2 cellular contexts compared by ENCODE assay signal in the genomic region with DNA sequence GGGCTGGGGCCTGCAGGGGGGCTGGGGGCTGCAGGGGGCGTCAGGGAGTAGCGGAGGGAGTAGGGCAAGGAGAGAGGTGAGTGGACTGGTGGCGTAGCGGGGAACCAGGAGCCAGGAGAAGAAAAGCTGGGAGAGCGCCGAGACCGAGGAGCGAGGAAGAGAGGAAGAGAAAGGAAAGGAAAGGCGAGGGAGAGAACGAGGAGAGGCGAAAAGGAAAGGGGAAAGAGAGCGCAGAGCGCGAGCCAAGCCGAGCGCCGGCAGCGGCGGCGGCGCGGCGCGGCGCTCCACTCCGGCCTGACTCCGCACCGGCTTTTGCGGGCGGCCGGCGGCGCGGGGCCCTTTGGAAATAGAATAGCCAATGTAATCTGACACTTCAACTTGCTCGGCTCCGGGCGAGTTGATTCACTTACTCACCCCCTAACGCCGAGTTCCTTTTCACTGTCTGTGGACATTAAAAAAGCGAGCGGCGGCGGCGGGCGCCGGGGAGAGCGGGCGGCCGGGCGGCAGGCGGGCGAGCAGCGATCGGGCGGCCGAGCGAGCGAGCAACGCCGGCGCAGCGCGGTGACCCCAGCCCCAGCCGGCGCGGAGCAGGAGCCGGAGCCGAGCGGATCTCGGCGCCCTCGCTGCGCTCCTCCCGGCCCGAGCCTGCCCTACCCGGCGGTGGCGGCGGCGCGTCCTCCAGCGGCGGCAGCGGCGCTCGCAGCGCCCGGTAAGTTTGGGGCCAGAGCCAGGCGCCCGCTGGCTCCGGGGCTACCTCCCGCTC.
TF ChIP-seq lines count a peak whose summit lies in the region.

A gene with protein sequence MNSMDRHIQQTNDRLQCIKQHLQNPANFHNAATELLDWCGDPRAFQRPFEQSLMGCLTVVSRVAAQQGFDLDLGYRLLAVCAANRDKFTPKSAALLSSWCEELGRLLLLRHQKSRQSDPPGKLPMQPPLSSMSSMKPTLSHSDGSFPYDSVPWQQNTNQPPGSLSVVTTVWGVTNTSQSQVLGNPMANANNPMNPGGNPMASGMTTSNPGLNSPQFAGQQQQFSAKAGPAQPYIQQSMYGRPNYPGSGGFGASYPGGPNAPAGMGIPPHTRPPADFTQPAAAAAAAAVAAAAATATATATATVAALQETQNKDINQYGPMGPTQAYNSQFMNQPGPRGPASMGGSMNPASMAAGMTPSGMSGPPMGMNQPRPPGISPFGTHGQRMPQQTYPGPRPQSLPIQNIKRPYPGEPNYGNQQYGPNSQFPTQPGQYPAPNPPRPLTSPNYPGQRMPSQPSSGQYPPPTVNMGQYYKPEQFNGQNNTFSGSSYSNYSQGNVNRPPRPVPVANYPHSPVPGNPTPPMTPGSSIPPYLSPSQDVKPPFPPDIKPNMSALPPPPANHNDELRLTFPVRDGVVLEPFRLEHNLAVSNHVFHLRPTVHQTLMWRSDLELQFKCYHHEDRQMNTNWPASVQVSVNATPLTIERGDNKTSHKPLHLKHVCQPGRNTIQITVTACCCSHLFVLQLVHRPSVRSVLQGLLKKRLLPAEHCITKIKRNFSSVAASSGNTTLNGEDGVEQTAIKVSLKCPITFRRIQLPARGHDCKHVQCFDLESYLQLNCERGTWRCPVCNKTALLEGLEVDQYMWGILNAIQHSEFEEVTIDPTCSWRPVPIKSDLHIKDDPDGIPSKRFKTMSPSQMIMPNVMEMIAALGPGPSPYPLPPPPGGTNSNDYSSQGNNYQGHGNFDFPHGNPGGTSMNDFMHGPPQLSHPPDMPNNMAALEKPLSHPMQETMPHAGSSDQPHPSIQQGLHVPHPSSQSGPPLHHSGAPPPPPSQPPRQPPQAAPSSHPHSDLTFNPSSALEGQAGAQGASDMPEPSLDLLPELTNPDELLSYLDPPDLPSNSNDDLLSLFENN (plus strand): TSS at position 405 of the 763 bp plus-strand sequence. CDS start 132,667 bp downstream, outside the sequence.

TF ChIP-seq in HEK293, 187 proteins besides CTCF, POLR2A, EP300 and RAD21 (continued from another document and continues in another):
- TF ChIP-seq, protein P1, sequence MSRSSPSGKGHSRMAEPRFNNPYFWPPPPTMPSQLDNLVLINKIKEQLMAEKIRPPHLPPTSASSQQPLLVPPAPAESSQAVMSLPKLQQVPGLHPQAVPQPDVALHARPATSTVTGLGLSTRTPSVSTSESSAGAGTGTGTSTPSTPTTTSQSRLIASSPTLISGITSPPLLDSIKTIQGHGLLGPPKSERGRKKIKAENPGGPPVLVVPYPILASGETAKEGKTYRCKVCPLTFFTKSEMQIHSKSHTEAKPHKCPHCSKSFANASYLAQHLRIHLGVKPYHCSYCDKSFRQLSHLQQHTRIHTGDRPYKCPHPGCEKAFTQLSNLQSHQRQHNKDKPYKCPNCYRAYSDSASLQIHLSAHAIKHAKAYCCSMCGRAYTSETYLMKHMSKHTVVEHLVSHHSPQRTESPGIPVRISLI (tag by site-specific recombination; IDR thresholded peaks at IDR 0.05) = no peak
- TF ChIP-seq ZNF155 (tag by site-specific recombination; IDR thresholded peaks at IDR 0.05) (no peak), ZNF548 (tag by site-specific recombination; IDR thresholded peaks at IDR 0.05) (no peak), ZNF426 (tag by site-specific recombination; IDR thresholded peaks at IDR 0.05) (no peak), ZBTB48 (tag by site-specific recombination; IDR thresholded peaks at IDR 0.05) (0 out of 2 replicates have a peak, but pooled peaks have one; percentile 27), ZNF529 (tag by site-specific recombination; IDR thresholded peaks at IDR 0.05; ENCODE audit: insufficient replicate concordance) (no peak), ZNF341 (tag by site-specific recombination; IDR thresholded peaks at IDR 0.05; ENCODE audit: low read depth) (peak; percentile 87), GLIS1 (tag by site-specific recombination; IDR thresholded peaks at IDR 0.05) (peak; percentile 35; the same call in 1 of the 2 replicates), RBAK (tag by site-specific recombination; IDR thresholded peaks at IDR 0.05) (no peak), ZNF776 (tag by site-specific recombination; IDR thresholded peaks at IDR 0.05; ENCODE audit: borderline replicate concordance) (no peak), ZNF292 (tag by site-specific recombination; IDR thresholded peaks at IDR 0.05; ENCODE audit: borderline replicate concordance, low read depth) (no peak), SP7 (tag by site-specific recombination; IDR thresholded peaks at IDR 0.05) (no peak), ZNF670 (tag by site-specific recombination; IDR thresholded peaks at IDR 0.05; ENCODE audit: low read depth) (no peak), ZBTB17 (tag by site-specific recombination; IDR thresholded peaks at IDR 0.05) (peak; percentile 99), TCF7L2 (IDR thresholded peaks at IDR 0.05; ENCODE audit: borderline replicate concordance, low read depth, low read length) (peak; percentile 99), ZNF510 (tag by site-specific recombination; IDR thresholded peaks at IDR 0.05; ENCODE audit: insufficient replicate concordance) (no peak), KLF1 (tag by site-specific recombination; IDR thresholded peaks at IDR 0.05) (no peak), ZNF558 (tag by site-specific recombination; IDR thresholded peaks at IDR 0.05) (no peak), ZNF785 (tag by site-specific recombination; IDR thresholded peaks at IDR 0.05) (no peak), ZSCAN30 (tag by site-specific recombination; IDR thresholded peaks at IDR 0.05) (peak; percentile 73), ZEB2 (tag by site-specific recombination; IDR thresholded peaks at IDR 0.05) (peak; percentile 54; the same call in 1 of the 2 replicates)
- TF ChIP-seq, protein P2, sequence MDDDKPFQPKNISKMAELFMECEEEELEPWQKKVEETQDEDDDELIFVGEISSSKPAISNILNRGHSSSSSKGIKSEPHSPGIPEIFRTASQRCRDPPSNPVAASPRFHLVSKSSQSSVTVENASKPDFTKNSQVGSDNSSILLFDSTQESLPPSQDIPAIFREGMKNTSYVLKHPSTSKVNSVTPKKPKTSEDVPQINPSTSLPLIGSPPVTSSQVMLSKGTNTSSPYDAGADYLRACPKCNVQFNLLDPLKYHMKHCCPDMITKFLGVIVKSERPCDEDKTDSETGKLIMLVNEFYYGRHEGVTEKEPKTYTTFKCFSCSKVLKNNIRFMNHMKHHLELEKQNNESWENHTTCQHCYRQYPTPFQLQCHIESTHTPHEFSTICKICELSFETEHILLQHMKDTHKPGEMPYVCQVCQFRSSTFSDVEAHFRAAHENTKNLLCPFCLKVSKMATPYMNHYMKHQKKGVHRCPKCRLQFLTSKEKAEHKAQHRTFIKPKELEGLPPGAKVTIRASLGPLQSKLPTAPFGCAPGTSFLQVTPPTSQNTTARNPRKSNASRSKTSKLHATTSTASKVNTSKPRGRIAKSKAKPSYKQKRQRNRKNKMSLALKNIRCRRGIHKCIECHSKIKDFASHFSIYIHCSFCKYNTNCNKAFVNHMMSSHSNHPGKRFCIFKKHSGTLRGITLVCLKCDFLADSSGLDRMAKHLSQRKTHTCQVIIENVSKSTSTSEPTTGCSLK (tag by site-specific recombination; IDR thresholded peaks at IDR 0.05) = no peak
- TF ChIP-seq, protein P3, sequence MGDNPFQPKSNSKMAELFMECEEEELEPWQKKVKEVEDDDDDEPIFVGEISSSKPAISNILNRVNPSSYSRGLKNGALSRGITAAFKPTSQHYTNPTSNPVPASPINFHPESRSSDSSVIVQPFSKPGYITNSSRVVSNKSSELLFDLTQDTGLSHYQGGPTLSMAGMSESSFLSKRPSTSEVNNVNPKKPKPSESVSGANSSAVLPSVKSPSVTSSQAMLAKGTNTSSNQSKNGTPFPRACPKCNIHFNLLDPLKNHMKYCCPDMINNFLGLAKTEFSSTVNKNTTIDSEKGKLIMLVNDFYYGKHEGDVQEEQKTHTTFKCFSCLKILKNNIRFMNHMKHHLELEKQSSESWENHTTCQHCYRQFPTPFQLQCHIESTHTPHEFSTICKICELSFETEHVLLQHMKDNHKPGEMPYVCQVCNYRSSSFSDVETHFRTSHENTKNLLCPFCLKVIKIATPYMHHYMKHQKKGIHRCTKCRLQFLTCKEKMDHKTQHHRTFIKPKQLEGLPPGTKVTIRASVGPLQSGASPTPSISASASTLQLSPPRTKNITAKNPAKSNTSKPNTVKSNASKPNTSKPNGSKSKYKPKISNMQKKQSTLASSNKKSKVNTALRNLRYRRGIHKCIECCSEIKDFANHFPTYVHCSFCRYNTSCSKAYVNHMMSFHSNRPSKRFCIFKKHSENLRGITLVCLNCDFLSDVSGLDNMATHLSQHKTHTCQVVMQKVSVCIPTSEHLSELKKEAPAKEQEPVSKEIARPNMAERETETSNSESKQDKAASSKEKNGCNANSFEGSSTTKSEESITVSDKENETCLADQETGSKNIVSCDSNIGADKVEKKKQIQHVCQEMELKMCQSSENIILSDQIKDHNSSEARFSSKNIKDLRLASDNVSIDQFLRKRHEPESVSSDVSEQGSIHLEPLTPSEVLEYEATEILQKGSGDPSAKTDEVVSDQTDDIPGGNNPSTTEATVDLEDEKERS (tag by site-specific recombination; IDR thresholded peaks at IDR 0.05) = no peak

TF ChIP-seq in SK-N-SH treated with all-trans-retinoic acid at 6 μM for 48 hours, 23 proteins besides CTCF, POLR2A, EP300 and RAD21 (continued from another document):
- TF ChIP-seq TCF4 (CRISPR knock-in tag; IDR thresholded peaks at IDR 0.05; ENCODE audit: borderline replicate concordance) (no peak), ZNF565 (CRISPR knock-in tag; conservative IDR thresholded peaks at IDR 0.05; ENCODE audit: low read depth) (no peak), ZNF8 (CRISPR knock-in tag; IDR thresholded peaks at IDR 0.05) (no peak), ZFP30 (CRISPR knock-in tag; IDR thresholded peaks at IDR 0.05) (no peak), ARNTL (CRISPR knock-in tag; IDR thresholded peaks at IDR 0.05; ENCODE audit: borderline replicate concordance, low read depth) (no peak), CSDC2 (CRISPR knock-in tag; IDR thresholded peaks at IDR 0.05) (no peak), RARB (CRISPR knock-in tag; IDR thresholded peaks at IDR 0.05) (no peak), ZFP3 (CRISPR knock-in tag; IDR thresholded peaks at IDR 0.05) (no peak), ESRRG (CRISPR knock-in tag; IDR thresholded peaks at IDR 0.05) (no peak), SNAI2 (CRISPR knock-in tag; IDR thresholded peaks at IDR 0.05) (no peak)
- TF ChIP-seq, protein P4, sequence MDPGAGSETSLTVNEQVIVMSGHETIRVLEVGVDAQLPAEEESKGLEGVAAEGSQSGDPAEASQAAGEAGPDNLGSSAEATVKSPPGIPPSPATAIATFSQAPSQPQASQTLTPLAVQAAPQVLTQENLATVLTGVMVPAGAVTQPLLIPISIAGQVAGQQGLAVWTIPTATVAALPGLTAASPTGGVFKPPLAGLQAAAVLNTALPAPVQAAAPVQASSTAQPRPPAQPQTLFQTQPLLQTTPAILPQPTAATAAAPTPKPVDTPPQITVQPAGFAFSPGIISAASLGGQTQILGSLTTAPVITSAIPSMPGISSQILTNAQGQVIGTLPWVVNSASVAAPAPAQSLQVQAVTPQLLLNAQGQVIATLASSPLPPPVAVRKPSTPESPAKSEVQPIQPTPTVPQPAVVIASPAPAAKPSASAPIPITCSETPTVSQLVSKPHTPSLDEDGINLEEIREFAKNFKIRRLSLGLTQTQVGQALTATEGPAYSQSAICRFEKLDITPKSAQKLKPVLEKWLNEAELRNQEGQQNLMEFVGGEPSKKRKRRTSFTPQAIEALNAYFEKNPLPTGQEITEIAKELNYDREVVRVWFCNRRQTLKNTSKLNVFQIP (CRISPR knock-in tag; IDR thresholded peaks at IDR 0.05; ENCODE audit: borderline replicate concordance, low read depth) = no peak
- TF ChIP-seq, protein P5, sequence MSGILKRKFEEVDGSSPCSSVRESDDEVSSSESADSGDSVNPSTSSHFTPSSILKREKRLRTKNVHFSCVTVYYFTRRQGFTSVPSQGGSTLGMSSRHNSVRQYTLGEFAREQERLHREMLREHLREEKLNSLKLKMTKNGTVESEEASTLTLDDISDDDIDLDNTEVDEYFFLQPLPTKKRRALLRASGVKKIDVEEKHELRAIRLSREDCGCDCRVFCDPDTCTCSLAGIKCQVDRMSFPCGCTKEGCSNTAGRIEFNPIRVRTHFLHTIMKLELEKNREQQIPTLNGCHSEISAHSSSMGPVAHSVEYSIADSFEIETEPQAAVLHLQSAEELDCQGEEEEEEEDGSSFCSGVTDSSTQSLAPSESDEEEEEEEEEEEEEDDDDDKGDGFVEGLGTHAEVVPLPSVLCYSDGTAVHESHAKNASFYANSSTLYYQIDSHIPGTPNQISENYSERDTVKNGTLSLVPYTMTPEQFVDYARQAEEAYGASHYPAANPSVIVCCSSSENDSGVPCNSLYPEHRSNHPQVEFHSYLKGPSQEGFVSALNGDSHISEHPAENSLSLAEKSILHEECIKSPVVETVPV (CRISPR knock-in tag; IDR thresholded peaks at IDR 0.05) = no peak
